Comparison of ENCODE assay signal across 1 cellular context in genomic region chr11:73746701-73747100, GRCh38.
TF ChIP-seq lines count a peak whose summit lies in the region.

No MANE protein-coding gene starts in this region.

TF ChIP-seq in HepG2, 621 proteins besides CTCF, POLR2A, EP300 and RAD21:
- peak; percentile 77; the same call in 1 of the 2 replicates for TF ChIP-seq ZKSCAN1 (IDR thresholded peaks at IDR 0.05; ENCODE audit: low read length)
- TF ChIP-seq NR1H2 (CRISPR knock-in tag; IDR thresholded peaks at IDR 0.05; ENCODE audit: borderline replicate concordance, low read depth), result no peak
- peak; percentile 20; the same call in 1 of the 2 replicates for TF ChIP-seq ZBTB38 (CRISPR knock-in tag; IDR thresholded peaks at IDR 0.05)
